ENCODE assay signal across 18 cellular contexts in genomic region chr14:54809767-54810166, GRCh38.
DNase-seq lines count a peak whose midpoint lies in the region; ATAC-seq, FAIRE-seq and TF ChIP-seq lines count a peak whose summit lies in the region.
"Had no signal": no experiment of that assay in that cellular context is flagged by ENCODE, and none has a peak within 500 bp of the region (broad histone marks: within the 10 kb centered on the region; RNA-seq: fewer than 3 reads in every experiment).

No MANE protein-coding gene starts in this region.

- no peaks in the 10 kb centered on the region for H3K9me3 Mint-ChIP-seq in activated T-cell treated with anti-CD3 and anti-CD28 coated beads, Interleukin-2, amount 50 U/mL, for 72 hours

- H3K4me3 Mint-ChIP-seq in activated T-cell treated with anti-CD3 and anti-CD28 coated beads, Interleukin-2, amount 50 U/mL, for 72 hours = no peak overlapping the region

- H3K27ac Mint-ChIP-seq in activated T-cell treated with anti-CD3 and anti-CD28 coated beads, Interleukin-2, amount 50 U/mL, for 72 hours = no peak overlapping the region

- peak; percentile 15 for FAIRE-seq in GM18507 (lab: Jason Lieb, UNC)

- TF ChIP-seq EP300 in esophagus muscularis mucosa (IDR thresholded peaks at IDR 0.05) = no peak

- H3K36me3 Mint-ChIP-seq in activated T-cell treated with anti-CD3 and anti-CD28 coated beads, Interleukin-2, amount 50 U/mL, for 72 hours (ENCODE audit: insufficient read depth in 2 of 2) = no peaks in the 10 kb centered on the region

- H3K27me3 Mint-ChIP-seq in activated T-cell treated with anti-CD3 and anti-CD28 coated beads, Interleukin-2, amount 50 U/mL, for 72 hours (ENCODE audit: low read depth) = peaks cover 8% of the 10 kb centered on the region

- no peak overlapping the region for H3K4me3 ChIP-seq in esophagus muscularis mucosa

- 93% methylated on average over 8 of the region's 8 CpGs for WGBS in esophagus muscularis mucosa

- ATAC-seq in activated T-cell treated with anti-CD3 and anti-CD28 coated beads, Interleukin-2, amount 50 U/mL, for 72 hours (replicated peaks in 1 of 2) = peak; percentile 47 to 54
- ATAC-seq in HG02885 (IDR thresholded peaks at IDR 0.05; ENCODE audit: poor library complexity, unreplicated experiment) = peak; percentile 60
- no peak for ATAC-seq in HG02610 (IDR thresholded peaks at IDR 0.05; ENCODE audit: unreplicated experiment)

- peaks cover 16% of the 10 kb centered on the region for H3K4me1 Mint-ChIP-seq in activated T-cell treated with anti-CD3 and anti-CD28 coated beads, Interleukin-2, amount 50 U/mL, for 72 hours (ENCODE audit: low read depth)

- no peak for TF ChIP-seq POLR2A in esophagus muscularis mucosa (IDR thresholded peaks at IDR 0.05; ENCODE audit: low read depth)

- TF ChIP-seq CTCF in esophagus muscularis mucosa (IDR thresholded peaks at IDR 0.05) = no peak

- H3K9me3 ChIP-seq in esophagus muscularis mucosa = no peaks in the 10 kb centered on the region

- no peak overlapping the region for H3K27ac ChIP-seq in esophagus muscularis mucosa (replicated peaks in 1 of 4)
- H3K27ac ChIP-seq: C4-2B had no signal

- intact Hi-C loops in esophagus muscularis mucosa (cut with DNase I) = loop anchor here (10.0 kb wide), 2 partner anchors 85 to 245 kb away; partner anchors contain the start of gene SAMD4A

- H3K27me3 ChIP-seq in esophagus muscularis mucosa = peaks cover 0 to 7% (median 0%) of the 10 kb centered on the region in 4 donors

- DNase-seq in activated T-cell treated with anti-CD3 and anti-CD28 coated beads, Interleukin-2, amount 50 U/mL, for 72 hours = peak; percentile 12 to 17
- no peak for DNase-seq in activated T-cell treated with anti-CD3 and anti-CD28 coated beads for 4 hours
- no peak for DNase-seq in GM18507 (ENCODE audit: extremely low spot score, insufficient read length, low read depth)
- peak; percentile 68 for DNase-seq in esophagus muscularis mucosa (ENCODE audit: extremely low spot score)
- DNase-seq in anterior cingulate cortex (lab: John Stamatoyannopoulos, UW) = no peak
- DNase-seq in NCI-H526 (lab: John Stamatoyannopoulos, UW) = no peak
- DNase-seq: DMS 273 treated with DMSO at 0.1 percent for 48 hours, GF-D8, GOT3, MV-4-11, NCI-H1417, NCI-H1930, NCI-H69, RPMI8226, SIG-M5 had no signal

- H3K4me1 ChIP-seq in esophagus muscularis mucosa = peaks cover 0 to 13% (median 10%) of the 10 kb centered on the region in 4 donors

- no peaks in the 10 kb centered on the region for H3K36me3 ChIP-seq in esophagus muscularis mucosa

Comparison
In these comparisons a context has a peak if more than half of its experiments do, and no peak if none do; other contexts are left out.
1. DNase-seq: peak in activated T-cell treated with anti-CD3 and anti-CD28 coated beads, Interleukin-2, amount 50 U/mL, for 72 hours (2 of 2) and esophagus muscularis mucosa (single experiment); none in activated T-cell treated with anti-CD3 and anti-CD28 coated beads for 4 hours (single experiment), GM18507 (single experiment), anterior cingulate cortex (0 of 58) and NCI-H526 (0 of 2).